In the genomic region with DNA sequence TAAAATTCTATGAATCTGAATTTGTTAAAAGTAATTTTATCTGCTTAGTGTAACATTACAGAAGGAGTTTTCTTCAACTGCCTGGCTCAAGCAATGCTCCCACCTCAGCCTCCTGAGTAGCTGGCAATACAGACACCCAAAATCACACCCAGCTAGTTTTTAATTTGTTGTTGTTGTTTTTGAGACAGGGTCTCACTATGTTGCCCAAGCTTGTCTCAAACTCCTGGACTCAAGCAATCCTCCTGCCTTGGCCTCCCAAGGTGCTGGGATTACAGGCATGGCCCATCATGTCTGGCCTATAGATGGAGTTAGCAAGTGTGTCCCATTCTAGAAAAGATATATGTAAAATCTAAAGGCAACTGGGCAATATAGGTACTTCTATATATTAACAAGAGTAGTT, we compare ENCODE assay signal across 25 cellular contexts.
"Had no signal": no experiment of that assay in that cellular context is flagged by ENCODE, and none has a peak within 500 bp of the region (broad histone marks: within the 10 kb centered on the region; RNA-seq: fewer than 3 reads in every experiment).

No MANE protein-coding gene starts in this region.

- H3K27me3 ChIP-seq: colonic mucosa, dorsolateral prefrontal cortex, esophagus muscularis mucosa, esophagus squamous epithelium, foreskin keratinocyte, gastrocnemius medialis, gastroesophageal sphincter, heart left ventricle, heart right ventricle had no signal

- H3K4me3 Mint-ChIP-seq: dendritic cell treated with granulocyte-macrophage colony-stimulating factor and Interleukin-4, amounts not matched to agents 40 ng/mL and 50 ng/mL, for 4 days; effector memory CD8-positive, alpha-beta T cell; endodermal cell had no signal

- H3K27me3 Mint-ChIP-seq: dendritic cell treated with granulocyte-macrophage colony-stimulating factor and Interleukin-4, amounts not matched to agents 40 ng/mL and 50 ng/mL, for 4 days; effector memory CD8-positive, alpha-beta T cell had no signal

- ATAC-seq: effector memory CD8-positive, alpha-beta T cell; esophagus mucosa; foreskin keratinocyte; gastrocnemius medialis; gastroesophageal sphincter; heart left ventricle; heart right ventricle had no signal

- H3K9me3 ChIP-seq: colonic mucosa, esophagus squamous epithelium, gastrocnemius medialis, gastroesophageal sphincter had no signal

- H3K4me1 ChIP-seq: colonic mucosa, esophagus muscularis mucosa, esophagus squamous epithelium, foreskin keratinocyte, gastrocnemius medialis, gastroesophageal sphincter, heart left ventricle, heart right ventricle had no signal

- DNase-seq: colonic mucosa; cortex of kidney; dermis blood vessel endothelial cell; dorsolateral prefrontal cortex; effector CD4-positive, alpha-beta T cell; effector CD8-positive, alpha-beta T cell; effector memory CD4-positive, alpha-beta T cell; effector memory CD8-positive, alpha-beta T cell; endodermal cell; erythroblast; esophagus squamous epithelium; foreskin fibroblast; foreskin keratinocyte; foreskin melanocyte; gastrocnemius medialis; glutamatergic neuron; head of caudate nucleus; heart left ventricle; heart right ventricle had no signal

- H3K27ac ChIP-seq: colonic mucosa, coronary artery, dorsolateral prefrontal cortex, epithelial cell of prostate, esophagus muscularis mucosa, esophagus squamous epithelium, foreskin keratinocyte, gastrocnemius medialis, gastroesophageal sphincter, heart left ventricle, heart right ventricle had no signal

- H3K36me3 ChIP-seq: colonic mucosa, esophagus muscularis mucosa, esophagus squamous epithelium, gastrocnemius medialis, gastroesophageal sphincter, heart left ventricle, heart right ventricle had no signal

- H3K4me3 ChIP-seq: colonic mucosa, coronary artery, dorsolateral prefrontal cortex, esophagus muscularis mucosa, esophagus squamous epithelium, gastrocnemius medialis, gastroesophageal sphincter, heart left ventricle, heart right ventricle had no signal

- H3K27ac Mint-ChIP-seq: dendritic cell treated with granulocyte-macrophage colony-stimulating factor and Interleukin-4, amounts not matched to agents 40 ng/mL and 50 ng/mL, for 4 days; effector memory CD8-positive, alpha-beta T cell; endodermal cell had no signal
